In genomic region chr3:99875925-99876781, GRCh38 we compare ENCODE assay signal across 8 cellular contexts. TPM values are rescaled to one million over a fixed set of nuclear protein-coding genes. Genes with fewer than 3 reads are reported as not detected.
DNase-seq lines count a peak whose midpoint lies in the region; ATAC-seq and TF ChIP-seq lines count a peak whose summit lies in the region.

No MANE protein-coding gene starts in this region.

- no peak for TF ChIP-seq CTCF in CD8-positive, alpha-beta T cell (IDR thresholded peaks at IDR 0.05)
- no peak for TF ChIP-seq CTCF in type B pancreatic cell (conservative IDR thresholded peaks at IDR 0.05)

- no peaks in the 10 kb centered on the region for H3K9me3 Mint-ChIP-seq in CD8-positive, alpha-beta T cell
- H3K9me3 Mint-ChIP-seq in type B pancreatic cell, result no peaks in the 10 kb centered on the region

- peak overlapping the region; percentile 84 for H3K4me3 Mint-ChIP-seq in CD8-positive, alpha-beta T cell
- peak overlapping the region; percentile 89 for H3K4me3 Mint-ChIP-seq in type B pancreatic cell

- peaks cover 17% of the 10 kb centered on the region for H3K4me1 Mint-ChIP-seq in CD8-positive, alpha-beta T cell (ENCODE audit: low read depth)
- H3K4me1 Mint-ChIP-seq in type B pancreatic cell (ENCODE audit: unreplicated experiment), result peaks cover 33% of the 10 kb centered on the region

- POLR2A ChIA-PET in CD8-positive, alpha-beta T cell (lab: Charles Lee), result no interaction called here

- H3K27ac ChIP-seq in CD8-positive, alpha-beta T cell (ENCODE audit: low read depth, low read length), result peak overlapping the region; percentile 32
- peak overlapping the region; percentile 93 for H3K27ac ChIP-seq in adipose tissue (ENCODE audit: low read depth, low read length)

- intact Hi-C loops in CD8-positive, alpha-beta T cell (cut with DNase I, micrococcal nuclease), result loop anchor here (1.0 to 5.0 kb wide), 4 partner anchors 57 to 836 kb away; partner anchors contain the start of gene CMSS1 (in 1 of the 2)
- intact Hi-C loops in left cardiac atrium (cut with DNase I), result loop anchor here (5.0 to 10.0 kb wide), 2 partner anchors 56 to 169 kb away; no protein-coding TSS in a partner anchor
- intact Hi-C loops in posterior cingulate gyrus (cut with DNase I), result no loop called here

- peak overlapping the region; percentile 64 for H3K27ac Mint-ChIP-seq in CD8-positive, alpha-beta T cell
- H3K27ac Mint-ChIP-seq in type B pancreatic cell, result peak overlapping the region; percentile 89

- H3K27me3 Mint-ChIP-seq in CD8-positive, alpha-beta T cell (ENCODE audit: low read depth), result peaks cover 3% of the 10 kb centered on the region
- no peaks in the 10 kb centered on the region for H3K27me3 Mint-ChIP-seq in type B pancreatic cell

- no peaks in the 10 kb centered on the region for H3K36me3 Mint-ChIP-seq in CD8-positive, alpha-beta T cell
- H3K36me3 Mint-ChIP-seq in type B pancreatic cell, result peaks cover 3% of the 10 kb centered on the region

- no peaks in the 10 kb centered on the region for H3K9me3 ChIP-seq in CD8-positive, alpha-beta T cell (ENCODE audit: low read length)

- H3K27me3 ChIP-seq in CD8-positive, alpha-beta T cell (ENCODE audit: insufficient read depth, low read length), result no peaks in the 10 kb centered on the region

- CTCF ChIA-PET in CD8-positive, alpha-beta T cell (lab: Charles Lee), result no interaction called here

- H3K4me1 ChIP-seq in CD8-positive, alpha-beta T cell (ENCODE audit: insufficient read depth, low read length), result peaks cover 13% of the 10 kb centered on the region

- DNase-seq in CD8-positive, alpha-beta T cell, result peak; percentile 40 to 77 (median 64)
- DNase-seq in HT-29 (ENCODE audit: low spot score), result peak; percentile 89
- DNase-seq in SW480 (ENCODE audit: low spot score), result peak; percentile 60
- peak; percentile 87 for DNase-seq in left cardiac atrium
- peak; percentile 23 to 95 (median 68) for DNase-seq in posterior cingulate gyrus
- DNase-seq in type B pancreatic cell (ENCODE audit: extremely low spot score, unreplicated experiment), result peak; percentile 86

- ATAC-seq in CD8-positive, alpha-beta T cell, result peak; percentile 92
- ATAC-seq in GM21360 (IDR thresholded peaks at IDR 0.05; ENCODE audit: unreplicated experiment) (peak; percentile 80), left cardiac atrium (peak; percentile 95 to 97)

- 1 to 3% (median 1%) methylated on average over 52 to 62 of the region's 62 CpGs for WGBS in adipose tissue, 3 donors

- no peaks in the 10 kb centered on the region for H3K36me3 ChIP-seq in CD8-positive, alpha-beta T cell (ENCODE audit: insufficient read depth, low read length)

- H3K4me3 ChIP-seq in CD8-positive, alpha-beta T cell (ENCODE audit: low read depth, low read length), result peak overlapping the region; percentile 65

RNA-seq across cellular contexts. Expression of gene CMSS1, which starts 58.5 kb away (rescaled TPM):
- total RNA-seq in CD8-positive, alpha-beta T cell, result 10 to 100 TPM in 1 of 2 experiments, 1 to 10 TPM in 1; 9.0 to 13.7 TPM
- 18.3 and 25.3 TPM in 2 replicates for total RNA-seq in HT-29 (2014; rRNA removed; shearing (Covaris generic))
- polyA plus RNA-seq in adipose tissue, result 10 to 100 TPM; 19.7 to 30.5 (median 27.6) TPM
- 10 to 100 TPM; 28.7 to 33.7 TPM for total RNA-seq in left cardiac atrium
- total RNA-seq in type B pancreatic cell (ENCODE audit: low replicate concordance), result 14.5 and 34.1 TPM in 2 replicates

Comparison
In these comparisons a context has a peak if more than half of its experiments do, and no peak if none do; other contexts are left out.
1. Peak in every context shown above with its lines: DNase-seq, ATAC-seq, H3K4me3 ChIP-seq and H3K27ac ChIP-seq.